ENCODE assay signal across 8 cellular contexts in genomic region chr5:4108690-4109089, GRCh38.
"Had no signal": no experiment of that assay in that cellular context is flagged by ENCODE, and none has a peak within 500 bp of the region (broad histone marks: within the 10 kb centered on the region; RNA-seq: fewer than 3 reads in every experiment).

No MANE protein-coding gene starts in this region.

- DNase-seq: GDM1, GF-D8 had no signal

- ATAC-seq: GM12878 had no signal

- FAIRE-seq: G401.6, GM12878, GM12891, GM12892, GM18507, GM19239 had no signal

- H3K4me3 ChIP-seq: GM12878 had no signal
